ENCODE assay signal across 32 cellular contexts in genomic region chr10:4506087-4506486, GRCh38.
"Had no signal": no experiment of that assay in that cellular context is flagged by ENCODE, and none has a peak within 500 bp of the region (broad histone marks: within the 10 kb centered on the region; RNA-seq: fewer than 3 reads in every experiment).

No MANE protein-coding gene starts in this region.

- H3K4me3 ChIP-seq: cardiac muscle cell, colonic mucosa, dorsolateral prefrontal cortex, heart left ventricle, left lung, right lobe of liver, skin epidermis, uterus had no signal

- H3K27me3 ChIP-seq: cardiac muscle cell, colonic mucosa, foreskin keratinocyte, heart left ventricle, left lung, right lobe of liver, uterus had no signal

- H3K9me3 ChIP-seq: colonic mucosa, heart left ventricle, left lung, right lobe of liver, uterus had no signal

- H3K27ac ChIP-seq: cardiac muscle cell, colonic mucosa, dorsolateral prefrontal cortex, foreskin keratinocyte, heart left ventricle, left lung, right lobe of liver, skin epidermis, uterus, WERI-Rb-1 had no signal

- H3K4me1 Mint-ChIP-seq: activated CD4-positive, alpha-beta memory T cell treated with anti-CD3 and anti-CD28 coated beads, Interleukin-2, amount 10 ng/mL, durations not matched to agents 7 days and 5 days; activated naive CD4-positive, alpha-beta T cell treated with anti-CD3 and anti-CD28 coated beads, Interleukin-2, amount 10 ng/mL, durations not matched to agents 7 days and 5 days had no signal

- H3K36me3 ChIP-seq: cardiac muscle cell, colonic mucosa, heart left ventricle, left lung, right lobe of liver, uterus, WERI-Rb-1 had no signal

- H3K4me1 ChIP-seq: colonic mucosa, foreskin keratinocyte, right lobe of liver, uterus had no signal

- H3K4me3 Mint-ChIP-seq: activated CD4-positive, alpha-beta memory T cell treated with anti-CD3 and anti-CD28 coated beads, Interleukin-2, amount 10 ng/mL, durations not matched to agents 7 days and 5 days; activated naive CD4-positive, alpha-beta T cell treated with anti-CD3 and anti-CD28 coated beads, Interleukin-2, amount 10 ng/mL, durations not matched to agents 7 days and 5 days; activated naive CD8-positive, alpha-beta T cell treated with anti-CD3 and anti-CD28 coated beads, Interleukin-2, amount 10 ng/mL, durations not matched to agents 7 days and 5 days; activated T-cell treated with anti-CD3 and anti-CD28 coated beads, Interleukin-2, amount 50 U/mL, for 24 hours; nephron; stimulated activated naive CD8-positive, alpha-beta T cell treated with anti-CD3 and anti-CD28 coated beads, Interleukin-15, Interleukin-2, amounts not matched to agents 100 ng/mL and 50 ng/mL, for 24 hours; T-helper 1 cell treated with Interleukin-12 subunit alpha and Interleukin-12 subunit beta and Interleukin-4 antibody, amounts not matched to agents 30 μg/mL and 1 μg/mL, for 36 hours; type B pancreatic cell had no signal

- H3K27ac Mint-ChIP-seq: activated CD4-positive, alpha-beta memory T cell treated with anti-CD3 and anti-CD28 coated beads, Interleukin-2, amount 10 ng/mL, durations not matched to agents 7 days and 5 days; activated naive CD4-positive, alpha-beta T cell treated with anti-CD3 and anti-CD28 coated beads, Interleukin-2, amount 10 ng/mL, durations not matched to agents 7 days and 5 days; activated naive CD8-positive, alpha-beta T cell treated with anti-CD3 and anti-CD28 coated beads, Interleukin-2, amount 10 ng/mL, durations not matched to agents 7 days and 5 days; activated T-cell treated with anti-CD3 and anti-CD28 coated beads, Interleukin-2, amount 50 U/mL, for 24 hours; nephron; stimulated activated naive CD8-positive, alpha-beta T cell treated with anti-CD3 and anti-CD28 coated beads, Interleukin-15, Interleukin-2, amounts not matched to agents 100 ng/mL and 50 ng/mL, for 24 hours; T-helper 1 cell treated with Interleukin-12 subunit alpha and Interleukin-12 subunit beta and Interleukin-4 antibody, amounts not matched to agents 30 μg/mL and 1 μg/mL, for 36 hours; type B pancreatic cell had no signal

- H3K27me3 Mint-ChIP-seq: activated CD4-positive, alpha-beta memory T cell treated with anti-CD3 and anti-CD28 coated beads, Interleukin-2, amount 10 ng/mL, durations not matched to agents 7 days and 5 days; type B pancreatic cell had no signal

- DNase-seq: activated CD4-positive, alpha-beta memory T cell treated with anti-CD3 and anti-CD28 coated beads, Interleukin-2, amount 10 ng/mL, durations not matched to agents 7 days and 5 days; activated CD4-positive, alpha-beta T cell treated with anti-CD3 and anti-CD28 coated beads for 48 hours; activated CD8-positive, alpha-beta memory T cell treated with anti-CD3 and anti-CD28 coated beads, Interleukin-2, amount 50 U/mL, for 48 hours; activated gamma-delta T cell; activated naive CD4-positive, alpha-beta T cell treated with anti-CD3 and anti-CD28 coated beads, Interleukin-2, amount 10 ng/mL, durations not matched to agents 7 days and 5 days; activated naive CD8-positive, alpha-beta T cell treated with anti-CD3 and anti-CD28 coated beads, Interleukin-2, amount 10 ng/mL, durations not matched to agents 7 days and 5 days; activated T-cell treated with anti-CD3 and anti-CD28 coated beads, Interleukin-2, amount 50 U/mL, for 24 hours; amygdala; cerebellar nuclear complex; colonic mucosa; dorsolateral prefrontal cortex; effector memory CD4-positive, alpha-beta T cell; foreskin keratinocyte; heart left ventricle; kidney glomerular epithelial cell; left lung; mammary epithelial cell; right lobe of liver; stimulated activated CD4-positive, alpha-beta T cell treated with anti-CD3 and anti-CD28 coated beads, Interleukin-12 subunit alpha, Interleukin-12 subunit beta, amount 100 ng/mL, for 4 hours; stimulated activated CD4-positive, alpha-beta T cell treated with anti-CD3 and anti-CD28 coated beads, Interleukin-4, amount 100 ng/mL, for 1 hour; SW 1271; T-helper 9 cell; uterus; WERI-Rb-1 had no signal

- H3K9me3 Mint-ChIP-seq: activated CD4-positive, alpha-beta memory T cell treated with anti-CD3 and anti-CD28 coated beads, Interleukin-2, amount 10 ng/mL, durations not matched to agents 7 days and 5 days; activated naive CD4-positive, alpha-beta T cell treated with anti-CD3 and anti-CD28 coated beads, Interleukin-2, amount 10 ng/mL, durations not matched to agents 7 days and 5 days; activated naive CD8-positive, alpha-beta T cell treated with anti-CD3 and anti-CD28 coated beads, Interleukin-2, amount 10 ng/mL, durations not matched to agents 7 days and 5 days; activated T-cell treated with anti-CD3 and anti-CD28 coated beads, Interleukin-2, amount 50 U/mL, for 24 hours; nephron; stimulated activated naive CD8-positive, alpha-beta T cell treated with anti-CD3 and anti-CD28 coated beads, Interleukin-15, Interleukin-2, amounts not matched to agents 100 ng/mL and 50 ng/mL, for 24 hours; T-helper 1 cell treated with Interleukin-12 subunit alpha and Interleukin-12 subunit beta and Interleukin-4 antibody, amounts not matched to agents 30 μg/mL and 1 μg/mL, for 36 hours; type B pancreatic cell had no signal

- H3K36me3 Mint-ChIP-seq: activated naive CD4-positive, alpha-beta T cell treated with anti-CD3 and anti-CD28 coated beads, Interleukin-2, amount 10 ng/mL, durations not matched to agents 7 days and 5 days; activated naive CD8-positive, alpha-beta T cell treated with anti-CD3 and anti-CD28 coated beads, Interleukin-2, amount 10 ng/mL, durations not matched to agents 7 days and 5 days; type B pancreatic cell had no signal

- FAIRE-seq: TTC549 had no signal

- ATAC-seq: activated CD4-positive, CD25-positive, alpha-beta regulatory T cell treated with anti-CD3 and anti-CD28 coated beads, Interleukin-2, amount 50 U/mL, for 24 hours; foreskin keratinocyte; heart left ventricle; left lung; right lobe of liver had no signal
